10 cellular contexts compared by ENCODE assay signal in the genomic region with DNA sequence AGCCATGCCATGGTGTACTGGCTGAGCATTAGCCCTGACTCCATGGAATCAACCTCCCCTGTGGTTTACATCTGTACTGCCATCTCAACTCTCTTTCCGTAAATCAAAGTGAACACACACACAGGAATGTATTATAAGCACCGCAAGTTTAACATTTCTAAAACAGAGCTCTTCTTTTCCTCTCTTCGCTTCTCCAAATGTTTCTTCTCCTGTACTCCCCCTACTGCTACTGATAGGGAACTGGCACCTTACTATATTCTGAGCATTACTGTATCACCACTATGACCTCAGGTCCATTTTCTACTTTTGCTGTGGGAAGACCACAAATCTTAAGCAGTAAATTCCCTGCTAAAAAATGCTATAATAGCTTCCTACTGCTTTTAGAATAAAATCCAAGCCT.
A peak's percentile ranks its signal among the peaks of the same experiment; 100 is the strongest.
DNase-seq lines count a peak whose midpoint lies in the region; ATAC-seq and TF ChIP-seq lines count a peak whose summit lies in the region.
"Had no signal": no experiment of that assay in that cellular context is flagged by ENCODE, and none has a peak within 500 bp of the region (broad histone marks: within the 10 kb centered on the region; RNA-seq: fewer than 3 reads in every experiment).

No MANE protein-coding gene starts in this region.

- no peak for TF ChIP-seq EP300 in gastroesophageal sphincter (IDR thresholded peaks at IDR 0.05)

- H3K4me3 ChIP-seq in BE2C (ENCODE audit: low read depth, low read length) (no peak overlapping the region), LNCaP clone FGC (ENCODE audit: low read depth, low read length) (no peak overlapping the region), choroid plexus epithelial cell (ENCODE audit: low read depth, low read length) (no peak overlapping the region), gastroesophageal sphincter (no peak overlapping the region)
- H3K4me3 ChIP-seq: PC-9 had no signal

- peak; percentile 51 for TF ChIP-seq CTCF in BE2C (IDR thresholded peaks at IDR 0.05; ENCODE audit: low read depth, low read length)
- peak; percentile 38; the same call in 1 of the 2 replicates for TF ChIP-seq CTCF in LNCaP clone FGC (IDR thresholded peaks at IDR 0.05; ENCODE audit: control insufficient read depth, extremely low read depth, insufficient read depth)
- TF ChIP-seq CTCF in choroid plexus epithelial cell (conservative IDR thresholded peaks at IDR 0.05; ENCODE audit: low read depth, low read length), result peak; percentile 36
- TF ChIP-seq CTCF in gastroesophageal sphincter (IDR thresholded peaks at IDR 0.05), result no peak

- TF ChIP-seq POLR2A in gastroesophageal sphincter (IDR thresholded peaks at IDR 0.05), result no peak

- H3K27me3 ChIP-seq in BE2C (peaks cover 12% of the 10 kb centered on the region), gastroesophageal sphincter (no peaks in the 10 kb centered on the region)

- no peaks in the 10 kb centered on the region for H3K36me3 ChIP-seq in BE2C
- H3K36me3 ChIP-seq in gastroesophageal sphincter, result no peaks in the 10 kb centered on the region

- DNase-seq in BE2C (no peak), LNCaP clone FGC (ENCODE audit: low read depth) (no peak), choroid plexus epithelial cell (ENCODE audit: low read depth) (peak; percentile 10), NCI-H345 (lab: John Stamatoyannopoulos, UW) (no peak), DMS79 treated with DMSO at 0.1 percent for 48 hours (lab: John Stamatoyannopoulos, UW) (no peak)
- no peak for DNase-seq in activated CD8-positive, alpha-beta memory T cell treated with anti-CD3 and anti-CD28 coated beads, Interleukin-2, amount 50 U/mL, for 4 hours
- DNase-seq: PC-9 had no signal

- H3K4me1 ChIP-seq in BE2C (no peaks in the 10 kb centered on the region), gastroesophageal sphincter (no peaks in the 10 kb centered on the region)

- H3K27ac ChIP-seq in gastroesophageal sphincter, result no peak overlapping the region
- H3K27ac ChIP-seq: PC-9 had no signal

- WGBS in gastroesophageal sphincter (ENCODE audit: low coverage in 1 of 2), 2 donors, result 43 to 48% methylated on average over 3 of the region's 3 CpGs

- ATAC-seq in GM19395 (IDR thresholded peaks at IDR 0.05; ENCODE audit: unreplicated experiment) (peak; percentile 41), gastroesophageal sphincter (no peak)
- ATAC-seq: activated T-helper 17 cell treated with anti-CD3 and anti-CD28 coated beads, Interleukin-2, amount 50 U/mL, for 72 hours had no signal

- no peaks in the 10 kb centered on the region for H3K9me3 ChIP-seq in BE2C
- no peaks in the 10 kb centered on the region for H3K9me3 ChIP-seq in gastroesophageal sphincter

Comparison
In these comparisons a context has a peak if more than half of its experiments do, and no peak if none do; other contexts are left out.
1. CTCF ChIP-seq: peak in BE2C (single experiment), LNCaP clone FGC (single experiment) and choroid plexus epithelial cell (single experiment); none in gastroesophageal sphincter (0 of 4).